Comparison of ENCODE assay signal across 1 cellular context in the genomic region with DNA sequence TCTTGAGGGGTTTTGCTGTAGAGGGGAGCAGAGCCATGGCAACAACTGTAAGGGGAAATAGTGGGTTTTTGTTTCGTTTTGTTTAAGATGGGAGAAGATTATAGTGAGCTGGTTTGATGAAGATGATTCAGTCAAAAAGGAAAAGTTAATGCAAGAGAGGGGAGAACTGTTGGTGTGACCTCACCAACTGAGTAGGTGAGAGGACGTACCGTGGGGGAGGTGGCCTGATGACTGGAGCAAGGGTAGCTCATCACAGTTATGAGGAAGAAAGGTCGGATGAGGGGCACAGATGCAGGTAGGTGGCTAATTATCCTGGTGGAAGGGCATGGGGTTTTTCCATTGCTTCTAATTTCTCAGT.
TF ChIP-seq lines count a peak whose summit lies in the region.

No MANE protein-coding gene starts in this region.

TF ChIP-seq in IMR-90, 13 proteins besides CTCF, POLR2A, EP300 and RAD21 (continued from another document):
- TF ChIP-seq, protein P1, sequence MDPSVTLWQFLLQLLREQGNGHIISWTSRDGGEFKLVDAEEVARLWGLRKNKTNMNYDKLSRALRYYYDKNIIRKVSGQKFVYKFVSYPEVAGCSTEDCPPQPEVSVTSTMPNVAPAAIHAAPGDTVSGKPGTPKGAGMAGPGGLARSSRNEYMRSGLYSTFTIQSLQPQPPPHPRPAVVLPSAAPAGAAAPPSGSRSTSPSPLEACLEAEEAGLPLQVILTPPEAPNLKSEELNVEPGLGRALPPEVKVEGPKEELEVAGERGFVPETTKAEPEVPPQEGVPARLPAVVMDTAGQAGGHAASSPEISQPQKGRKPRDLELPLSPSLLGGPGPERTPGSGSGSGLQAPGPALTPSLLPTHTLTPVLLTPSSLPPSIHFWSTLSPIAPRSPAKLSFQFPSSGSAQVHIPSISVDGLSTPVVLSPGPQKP (IDR thresholded peaks at IDR 0.05; ENCODE audit: borderline replicate concordance, low read depth, low read length): no peak
- TF ChIP-seq CHD1 (IDR thresholded peaks at IDR 0.05; ENCODE audit: low read depth, low read length): no peak
- TF ChIP-seq MXI1 (IDR thresholded peaks at IDR 0.05; ENCODE audit: borderline replicate concordance, low read depth, low read length): no peak
- no peak for TF ChIP-seq RCOR1 (IDR thresholded peaks at IDR 0.05; ENCODE audit: insufficient replicate concordance, low read length)
- no peak for TF ChIP-seq BHLHE40 (IDR thresholded peaks at IDR 0.05; ENCODE audit: low read depth, low read length)
- no peak for TF ChIP-seq FOS (IDR thresholded peaks at IDR 0.05; ENCODE audit: low read depth, low read length)
